Comparison of ENCODE assay signal across 9 cellular contexts in the genomic region with DNA sequence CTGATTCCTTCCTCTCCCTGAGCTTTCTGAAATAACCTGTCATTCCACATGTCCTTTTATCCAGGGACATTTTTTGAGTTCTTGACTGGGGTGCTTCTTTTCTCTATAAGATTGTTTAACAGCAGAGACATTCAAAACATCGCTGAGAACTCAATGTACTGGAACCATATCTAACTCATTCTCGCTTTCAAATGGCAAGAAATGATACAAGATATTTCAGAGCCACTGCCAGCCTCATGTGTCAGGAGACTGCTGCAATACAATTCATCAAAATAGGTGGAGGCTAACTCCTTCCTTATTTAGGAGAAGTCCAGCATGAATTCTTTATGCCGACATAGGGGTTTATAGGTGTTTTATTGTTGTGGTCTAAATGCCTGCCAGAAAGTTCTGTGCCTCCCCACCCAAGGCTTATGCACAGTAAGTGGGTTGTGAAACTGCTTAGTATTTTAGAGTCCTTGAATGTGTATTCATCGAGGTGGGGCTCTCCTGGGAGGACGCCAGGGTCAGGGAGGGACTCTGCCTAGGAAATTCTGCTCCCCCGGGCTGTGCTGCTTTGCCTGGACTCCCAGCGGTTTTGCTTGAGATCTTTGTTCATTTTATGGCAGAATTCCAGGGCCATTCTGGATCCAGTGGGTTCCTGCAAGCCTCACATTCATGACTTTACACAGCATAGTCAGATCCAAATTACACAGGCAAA. TPM values are rescaled to one million over a fixed set of nuclear protein-coding genes. Genes with fewer than 3 reads are reported as not detected.
A peak's percentile ranks its signal among the peaks of the same experiment; 100 is the strongest.
DNase-seq lines count a peak whose midpoint lies in the region; ATAC-seq and TF ChIP-seq lines count a peak whose summit lies in the region.
"Had no signal": no experiment of that assay in that cellular context is flagged by ENCODE, and none has a peak within 500 bp of the region (broad histone marks: within the 10 kb centered on the region; RNA-seq: fewer than 3 reads in every experiment).

No MANE protein-coding gene starts in this region.

- peaks cover 0 to 2% (median 0%) of the 10 kb centered on the region in 3 experiments; a peak in 1 of 7 replicates for H3K36me3 Mint-ChIP-seq in H9 (ENCODE audit: insufficient read depth in 1 of 3, low read depth in 3 of 3)
- H3K36me3 Mint-ChIP-seq in stimulated activated memory B cell treated with anti-CD40 and anti-IgM and Interleukin-4, amounts not matched to agents 10 μg/mL and 1 μg/mL and 100 μg/mL, for 72 hours: no peaks in the 10 kb centered on the region

- H3K9me3 Mint-ChIP-seq in H9: no peaks in the 10 kb centered on the region; a peak in 1 of 5 replicates
- peaks cover 7% of the 10 kb centered on the region for H3K9me3 Mint-ChIP-seq in stimulated activated memory B cell treated with anti-CD40 and anti-IgM and Interleukin-4, amounts not matched to agents 10 μg/mL and 1 μg/mL and 100 μg/mL, for 72 hours
- H3K9me3 Mint-ChIP-seq: activated B cell treated with CpG ODN at 0.5 μM for 24 hours had no signal

- H3K56ac ChIP-seq in H9 (ENCODE audit: insufficient read length, low read depth, low read length): no peak overlapping the region

- H2BK20ac ChIP-seq in H9 (ENCODE audit: low read depth, low read length, poor library complexity, severe bottlenecking): no peak overlapping the region

- H3T11ph ChIP-seq in H9 (ENCODE audit: low read length): no peak overlapping the region

- H4K5ac ChIP-seq in H9 (ENCODE audit: insufficient read length, low read depth, low read length): no peak overlapping the region

- no peak overlapping the region for H2BK12ac ChIP-seq in H9 (ENCODE audit: insufficient read length, low read depth, low read length)

- H3K4me2 ChIP-seq in H9 (ENCODE audit: insufficient read depth, insufficient read length, low read length) (no peak overlapping the region), hepatocyte (peak overlapping the region; percentile 50)

- H3K23ac ChIP-seq in H9 (ENCODE audit: insufficient read length, low read depth, low read length): no peak overlapping the region

- H2BK120ac ChIP-seq in H9 (ENCODE audit: low read depth, low read length, poor library complexity, severe bottlenecking): peak overlapping the region; percentile 36

- H4K20me1 ChIP-seq in H9 (ENCODE audit: control insufficient read depth, insufficient read depth, insufficient read length) (no peaks in the 10 kb centered on the region), hepatocyte (ENCODE audit: insufficient read depth, poor library complexity, severe bottlenecking) (no peaks in the 10 kb centered on the region)

- H4K91ac ChIP-seq in H9 (ENCODE audit: insufficient read length, low read depth, low read length): no peak overlapping the region

- H3K4ac ChIP-seq in H9 (ENCODE audit: low read depth, low read length): no peak overlapping the region

- ATAC-seq in stimulated activated memory B cell treated with anti-CD40 and anti-IgM and Interleukin-4, amounts not matched to agents 10 μg/mL and 1 μg/mL and 100 μg/mL, for 72 hours: peak; percentile 34
- no peak for ATAC-seq in stimulated activated naive CD8-positive, alpha-beta T cell treated with anti-CD3 and anti-CD28 coated beads, Interleukin-15, Interleukin-2, amounts not matched to agents 100 U/mL and 50 U/mL, for 24 hours
- no peak for ATAC-seq in GM21526 (IDR thresholded peaks at IDR 0.05; ENCODE audit: low FRiP score, unreplicated experiment)

- H3K27ac Mint-ChIP-seq in H9: peak overlapping the region in 2 of 3 experiments; percentile 25 to 55; a peak in 2 of 7 replicates
- H3K27ac Mint-ChIP-seq in stimulated activated memory B cell treated with anti-CD40 and anti-IgM and Interleukin-4, amounts not matched to agents 10 μg/mL and 1 μg/mL and 100 μg/mL, for 72 hours: no peak overlapping the region
- H3K27ac Mint-ChIP-seq: activated B cell treated with CpG ODN at 0.5 μM for 24 hours had no signal

- H3K9me2 ChIP-seq in hepatocyte (replicated peaks; ENCODE audit: insufficient read depth): no peaks in the 10 kb centered on the region

- no peaks in the 10 kb centered on the region for H3K27me3 ChIP-seq in H9 (ENCODE audit: insufficient read depth, low read length)
- no peaks in the 10 kb centered on the region for H3K27me3 ChIP-seq in hepatocyte

- H3K79me2 ChIP-seq in H9 (ENCODE audit: insufficient read depth, low read length) (no peaks in the 10 kb centered on the region), hepatocyte (no peaks in the 10 kb centered on the region)

- no peaks in the 10 kb centered on the region for H3K79me1 ChIP-seq in H9 (ENCODE audit: insufficient read depth, low read depth, low read length, poor library complexity, severe bottlenecking)

- H3K9me3 ChIP-seq in H9 (ENCODE audit: control insufficient read depth, low read depth, low read length): no peaks in the 10 kb centered on the region
- H3K9me3 ChIP-seq in hepatocyte (ENCODE audit: low read depth): no peaks in the 10 kb centered on the region

- no peak overlapping the region for H3K9ac ChIP-seq in H9 (ENCODE audit: extremely low read depth, insufficient read length, low read length)

- no peak overlapping the region for H2AK5ac ChIP-seq in H9 (ENCODE audit: insufficient read length, low read length)

- TF ChIP-seq CTCF in H9 (conservative IDR thresholded peaks at IDR 0.05) (no peak), hepatocyte (IDR thresholded peaks at IDR 0.05; ENCODE audit: poor library complexity) (no peak)

- peak overlapping the region; percentile 58; the same call in 1 of the 2 replicates for H3K14ac ChIP-seq in H9 (ENCODE audit: insufficient read depth, low read length)

- H3K4me1 ChIP-seq in H9 (ENCODE audit: insufficient read depth, low read length) (peaks cover 11% of the 10 kb centered on the region; the same call in 1 of the 2 replicates), hepatocyte (ENCODE audit: insufficient read depth) (peaks cover 9% of the 10 kb centered on the region)

- H2BK15ac ChIP-seq in H9 (ENCODE audit: low read depth, low read length): no peak overlapping the region

- no CpG with 5 or more reads among the region's 7 CpGs for WGBS in H9 (ENCODE audit: extremely low coverage, insufficient read length, low lambda C conversion rate)
- 49% methylated on average over 7 of the region's 7 CpGs for WGBS in hepatocyte (ENCODE audit: low lambda C conversion rate, missing lambda C conversion rate)

- no peak overlapping the region for H3K18ac ChIP-seq in H9 (ENCODE audit: insufficient read length, low read depth, low read length)

- no peak overlapping the region for H3K4me3 Mint-ChIP-seq in H9
- no peak overlapping the region for H3K4me3 Mint-ChIP-seq in stimulated activated memory B cell treated with anti-CD40 and anti-IgM and Interleukin-4, amounts not matched to agents 10 μg/mL and 1 μg/mL and 100 μg/mL, for 72 hours
- H3K4me3 Mint-ChIP-seq: activated B cell treated with CpG ODN at 0.5 μM for 24 hours had no signal

- no peaks in the 10 kb centered on the region for H3K27me3 Mint-ChIP-seq in H9 (ENCODE audit: low read depth)
- peaks cover 22% of the 10 kb centered on the region for H3K27me3 Mint-ChIP-seq in stimulated activated memory B cell treated with anti-CD40 and anti-IgM and Interleukin-4, amounts not matched to agents 10 μg/mL and 1 μg/mL and 100 μg/mL, for 72 hours

- H3K4me3 ChIP-seq in hepatocyte: no peak overlapping the region

- peaks cover 24 to 34% of the 10 kb centered on the region in 2 experiments for H3K4me1 Mint-ChIP-seq in H9
- no peaks in the 10 kb centered on the region for H3K4me1 Mint-ChIP-seq in stimulated activated memory B cell treated with anti-CD40 and anti-IgM and Interleukin-4, amounts not matched to agents 10 μg/mL and 1 μg/mL and 100 μg/mL, for 72 hours
- H3K4me1 Mint-ChIP-seq: activated B cell treated with CpG ODN at 0.5 μM for 24 hours had no signal

- TF ChIP-seq POLR2A in erythroblast (IDR thresholded peaks at IDR 0.05; ENCODE audit: low read length): no peak

- DNase-seq in H9 (no peak), astrocyte of the hippocampus (ENCODE audit: low read depth, low spot score) (peak; percentile 90), hepatocyte (ENCODE audit: low spot score) (peak; percentile 32), erythroblast (lab: John Stamatoyannopoulos, UW) (no peak), NCI-H82 treated with DMSO at 0.1 percent for 48 hours (lab: John Stamatoyannopoulos, UW; ENCODE audit: unreplicated experiment) (no peak)
- DNase-seq in stimulated activated naive CD8-positive, alpha-beta T cell treated with anti-CD3 and anti-CD28 coated beads, Interleukin-15, Interleukin-2, amounts not matched to agents 100 U/mL and 50 U/mL, for 24 hours: no peak
- DNase-seq: activated B cell treated with CpG ODN at 0.5 μM for 24 hours had no signal

- H2AFZ ChIP-seq in H9 (ENCODE audit: low read length) (no peak overlapping the region), hepatocyte (no peak overlapping the region)

- no peak overlapping the region for H4K8ac ChIP-seq in H9 (replicated peaks; ENCODE audit: insufficient read length, low read depth, low read length)

- H3K23me2 ChIP-seq in H9 (ENCODE audit: insufficient read length, low read depth, low read length, poor library complexity, severe bottlenecking): no peaks in the 10 kb centered on the region

- H3K27ac ChIP-seq in H9 (ENCODE audit: insufficient read length, low read depth, low read length) (no peak overlapping the region), hepatocyte (peak overlapping the region; percentile 56)

- H3K36me3 ChIP-seq in hepatocyte (replicated peaks; ENCODE audit: insufficient read depth, low read depth): no peaks in the 10 kb centered on the region

- H2BK5ac ChIP-seq in H9 (ENCODE audit: insufficient read length, low read length): no peak overlapping the region

RNA-seq across cellular contexts. Expression of a gene that starts 53.9 kb away (rescaled TPM):
- total RNA-seq in H9 (2021) (not detected in 2 replicates), hepatocyte (0.43 and 1.9 TPM in 2 replicates)
- 1.7 and 2.8 TPM in 2 replicates for polyA plus RNA-seq in hepatocyte
- total RNA-seq: activated B cell treated with CpG ODN at 0.5 μM for 24 hours had no signal

Comparison
In these comparisons a context has a peak if more than half of its experiments do, and no peak if none do; other contexts are left out.
1. DNase-seq: peak in astrocyte of the hippocampus (single experiment) and hepatocyte (single experiment); none in H9 (single experiment), erythroblast (0 of 2), NCI-H82 treated with DMSO at 0.1 percent for 48 hours (single experiment) and stimulated activated naive CD8-positive, alpha-beta T cell treated with anti-CD3 and anti-CD28 coated beads, Interleukin-15, Interleukin-2, amounts not matched to agents 100 U/mL and 50 U/mL, for 24 hours (single experiment).